In the genomic region with DNA sequence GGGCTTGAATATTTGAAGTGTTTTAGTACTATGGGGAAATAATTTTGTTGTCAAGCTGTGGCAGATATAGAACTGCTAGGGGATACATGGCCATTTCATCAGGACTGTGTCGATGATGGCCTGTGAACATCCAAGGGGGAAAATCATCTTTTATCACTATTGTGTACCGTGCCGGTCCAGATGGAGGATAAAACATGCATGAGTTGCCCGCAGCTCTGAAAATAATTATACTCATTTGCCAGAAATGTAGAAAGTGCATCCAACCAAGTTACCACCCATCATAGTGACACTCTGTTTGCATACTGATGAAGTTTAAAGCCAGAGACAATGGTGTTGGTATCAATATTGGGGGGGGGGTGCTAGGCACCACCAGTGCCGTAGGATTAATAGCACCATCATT, we compare ENCODE assay signal across 22 cellular contexts.
"Had no signal": no experiment of that assay in that cellular context is flagged by ENCODE, and none has a peak within 500 bp of the region (broad histone marks: within the 10 kb centered on the region; RNA-seq: fewer than 3 reads in every experiment).

No MANE protein-coding gene starts in this region.

- H3K27me3 ChIP-seq: dorsolateral prefrontal cortex, gastroesophageal sphincter, hepatocyte, neural progenitor cell, right atrium auricular region, testis, tibial artery had no signal

- H3K36me3 ChIP-seq: gastroesophageal sphincter, heart left ventricle, neural progenitor cell, prostate gland, right atrium auricular region, tibial artery had no signal

- H3K4me2 ChIP-seq: hepatocyte, neural progenitor cell had no signal

- DNase-seq: effector CD4-positive, alpha-beta T cell; foreskin keratinocyte; heart left ventricle; kidney; natural killer cell; stimulated activated CD4-positive, alpha-beta T cell treated with anti-CD3 and anti-CD28 coated beads, Interleukin-12 subunit alpha, Interleukin-12 subunit beta, amount 100 ng/mL, for 4 hours; stimulated activated CD4-positive, alpha-beta T cell treated with anti-CD3 and anti-CD28 coated beads, Interleukin-1b, Interleukin-23, amount 100 ng/mL, for 48 hours; stimulated activated CD4-positive, alpha-beta T cell treated with anti-CD3 and anti-CD28 coated beads, Interleukin-4, amount 100 ng/mL, for 24 hours; stimulated activated naive CD8-positive, alpha-beta T cell treated with anti-CD3 and anti-CD28 coated beads, Interleukin-15, Interleukin-2, amounts not matched to agents 100 U/mL and 50 U/mL, for 24 hours; substantia nigra; testis; tibial artery had no signal

- H2AFZ ChIP-seq: hepatocyte, parathyroid adenoma had no signal

- H3K4me1 ChIP-seq: foreskin keratinocyte, heart left ventricle, parathyroid adenoma, prostate gland, right atrium auricular region, testis, tibial artery had no signal

- H3K9me3 ChIP-seq: gastroesophageal sphincter, heart left ventricle, prostate gland, right atrium auricular region, testis, tibial artery had no signal

- H3K27ac ChIP-seq: epithelial cell of prostate, foreskin keratinocyte, gastroesophageal sphincter, heart left ventricle, hepatocyte, neural progenitor cell, parathyroid adenoma, prostate gland, right atrium auricular region, testis, tibial artery had no signal

- H3K79me2 ChIP-seq: hepatocyte, parathyroid adenoma had no signal

- H3K4me3 ChIP-seq: gastroesophageal sphincter, heart left ventricle, hepatocyte, lung, neural progenitor cell, prostate gland, right atrium auricular region, smooth muscle cell, testis, tibial artery had no signal
